18 cellular contexts compared by ENCODE assay signal in the genomic region with DNA sequence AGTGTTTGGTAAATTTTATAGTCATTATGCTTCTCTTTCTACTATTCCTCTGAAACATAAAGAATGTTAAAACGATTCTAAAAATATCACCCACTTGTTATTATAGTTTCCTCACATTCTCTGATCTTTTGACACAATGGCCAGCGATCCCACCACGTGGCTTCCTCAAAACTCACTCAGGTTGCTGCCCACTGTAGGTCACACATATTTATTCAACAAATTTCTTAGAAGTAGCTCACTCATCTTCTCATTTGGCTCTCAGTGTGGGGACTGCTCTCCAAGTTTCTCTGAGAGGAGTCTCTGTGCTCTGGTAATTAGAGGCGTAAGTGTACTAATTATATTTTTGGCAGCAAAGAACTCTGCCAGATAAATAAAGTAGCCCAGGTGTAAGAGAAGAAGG.
"Had no signal": no experiment of that assay in that cellular context is flagged by ENCODE, and none has a peak within 500 bp of the region (broad histone marks: within the 10 kb centered on the region; RNA-seq: fewer than 3 reads in every experiment).

No MANE protein-coding gene starts in this region.

- H3K27ac Mint-ChIP-seq: naive thymus-derived CD4-positive, alpha-beta T cell; nephron progenitor cell; type B pancreatic cell had no signal

- H3K27me3 ChIP-seq: dorsolateral prefrontal cortex, sigmoid colon, suprapubic skin, thyroid gland had no signal

- H3K36me3 ChIP-seq: sigmoid colon, suprapubic skin, thyroid gland had no signal

- H3K36me3 Mint-ChIP-seq: type B pancreatic cell had no signal

- H3K9me3 Mint-ChIP-seq: nephron progenitor cell had no signal

- H3K4me3 ChIP-seq: dorsolateral prefrontal cortex, psoas muscle, sigmoid colon, skin epidermis, suprapubic skin, thyroid gland had no signal

- ATAC-seq: left colon; naive thymus-derived CD4-positive, alpha-beta T cell; psoas muscle; stimulated activated naive CD8-positive, alpha-beta T cell treated with anti-CD3 and anti-CD28 coated beads, Interleukin-15, Interleukin-2, amounts not matched to agents 100 U/mL and 50 U/mL, for 24 hours had no signal

- H3K4me1 Mint-ChIP-seq: naive thymus-derived CD4-positive, alpha-beta T cell had no signal

- H3K27ac ChIP-seq: dorsolateral prefrontal cortex, psoas muscle, sigmoid colon, skin epidermis, suprapubic skin, thyroid gland had no signal

- H3K9me3 ChIP-seq: sigmoid colon, suprapubic skin, thyroid gland had no signal

- H3K27me3 Mint-ChIP-seq: naive thymus-derived CD4-positive, alpha-beta T cell; type B pancreatic cell had no signal

- H3K4me3 Mint-ChIP-seq: naive thymus-derived CD4-positive, alpha-beta T cell; nephron progenitor cell; type B pancreatic cell had no signal

- H3K4me1 ChIP-seq: psoas muscle, suprapubic skin, thyroid gland had no signal

- DNase-seq: cortex of kidney; effector CD8-positive, alpha-beta T cell; foreskin melanocyte; hippocampal formation; left colon; mesendoderm; naive thymus-derived CD4-positive, alpha-beta T cell; nephron progenitor cell; psoas muscle; sigmoid colon; stimulated activated CD4-positive, alpha-beta T cell treated with anti-CD3 and anti-CD28 coated beads, Interleukin-12 subunit alpha, Interleukin-12 subunit beta, amount 100 ng/mL, for 4 hours; stimulated activated naive CD8-positive, alpha-beta T cell treated with anti-CD3 and anti-CD28 coated beads, Interleukin-15, Interleukin-2, amounts not matched to agents 100 U/mL and 50 U/mL, for 24 hours; thyroid gland had no signal

- FAIRE-seq: urothelium cell line had no signal
